Comparison of ENCODE assay signal across 8 cellular contexts in the genomic region with DNA sequence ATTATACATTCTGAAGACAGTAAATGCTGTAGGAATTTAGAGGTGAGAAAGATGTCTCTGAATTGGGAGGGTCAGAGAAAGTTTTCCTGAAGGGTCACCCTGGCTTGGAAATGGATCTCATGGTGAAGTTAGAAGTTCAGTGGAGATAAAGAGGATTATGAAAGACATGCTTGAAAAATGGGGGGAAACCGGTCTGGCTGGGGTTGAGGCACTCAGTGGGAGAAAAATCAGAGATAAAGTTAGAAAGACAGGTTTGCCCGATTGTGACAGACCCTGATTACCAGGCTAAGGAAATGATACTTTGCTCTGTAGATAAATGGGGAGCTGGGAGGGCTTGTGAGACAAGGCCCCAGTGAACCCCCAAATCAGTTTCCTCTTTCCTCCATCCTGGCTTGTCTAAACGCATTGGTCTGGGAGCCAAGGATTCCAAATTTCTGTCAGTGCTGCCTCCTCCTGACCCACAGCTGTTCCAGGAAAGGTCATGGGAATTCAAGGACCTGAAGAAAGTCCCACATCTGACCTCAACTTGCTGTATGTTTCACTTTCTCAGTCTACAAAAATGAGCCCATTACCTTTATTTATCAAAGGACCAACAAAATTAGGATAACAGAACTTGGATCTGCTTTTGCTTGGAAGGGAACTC. TPM values are rescaled to one million over a fixed set of nuclear protein-coding genes. Genes with fewer than 3 reads are reported as not detected.
DNase-seq lines count a peak whose midpoint lies in the region; TF ChIP-seq lines count a peak whose summit lies in the region.
"Had no signal": no experiment of that assay in that cellular context is flagged by ENCODE, and none has a peak within 500 bp of the region (broad histone marks: within the 10 kb centered on the region; RNA-seq: fewer than 3 reads in every experiment).

No MANE protein-coding gene starts in this region.

- no peaks in the 10 kb centered on the region for H4K20me1 ChIP-seq in Loucy (ENCODE audit: insufficient read depth, low read length, poor library complexity, severe bottlenecking)

- TF ChIP-seq CTCF in Loucy (conservative IDR thresholded peaks at IDR 0.05; ENCODE audit: low read length) (no peak), cardiac muscle cell (IDR thresholded peaks at IDR 0.05; ENCODE audit: low read depth, low read length) (no peak), ovary (IDR thresholded peaks at IDR 0.05) (no peak), progenitor cell of endocrine pancreas (IDR thresholded peaks at IDR 0.05; ENCODE audit: unreplicated experiment) (no peak)

- H3K27me3 ChIP-seq in Loucy (ENCODE audit: insufficient read depth, low read length, poor library complexity, severe bottlenecking) (no peaks in the 10 kb centered on the region), cardiac muscle cell (no peaks in the 10 kb centered on the region), ovary (no peaks in the 10 kb centered on the region)

- no peaks in the 10 kb centered on the region for H3K9me3 Mint-ChIP-seq in progenitor cell of endocrine pancreas (ENCODE audit: low read depth)
- H3K9me3 Mint-ChIP-seq: central memory CD8-positive, alpha-beta T cell; T-helper 1 cell treated with Interleukin-12 subunit alpha and Interleukin-12 subunit beta and Interleukin-4 antibody, amounts not matched to agents 30 μg/mL and 1 μg/mL, for 36 hours had no signal

- TF ChIP-seq POLR2A in ovary (IDR thresholded peaks at IDR 0.05) = no peak

- no peak overlapping the region for H3K27ac Mint-ChIP-seq in progenitor cell of endocrine pancreas
- H3K27ac Mint-ChIP-seq: T-helper 1 cell treated with Interleukin-12 subunit alpha and Interleukin-12 subunit beta and Interleukin-4 antibody, amounts not matched to agents 30 μg/mL and 1 μg/mL, for 36 hours had no signal

- DNase-seq in cardiac muscle cell (ENCODE audit: low read depth in 1 of 2, low spot score in 1 of 2) (no peak), ovary (no peak), DMS 273 treated with DMSO at 0.1 percent for 48 hours (lab: John Stamatoyannopoulos, UW) (no peak), progenitor cell of endocrine pancreas (ENCODE audit: low spot score, unreplicated experiment) (no peak), T-helper 1 cell (no peak)

- no peak overlapping the region for H2AFZ ChIP-seq in Loucy (ENCODE audit: low read length)

- H3K9ac ChIP-seq in Loucy (ENCODE audit: low read depth, low read length, poor library complexity, severe bottlenecking) = peak overlapping the region; percentile 8

- intact Hi-C loops in ovary (cut with DNase I) = loop anchor here in 2 of 4 donors (2.0 kb wide), 2 partner anchors 16 to 24 kb away; no protein-coding TSS in a partner anchor

- H3K36me3 ChIP-seq in Loucy (ENCODE audit: insufficient read depth, low read length) (no peaks in the 10 kb centered on the region), cardiac muscle cell (no peaks in the 10 kb centered on the region), ovary (no peaks in the 10 kb centered on the region)

- no peaks in the 10 kb centered on the region for H3F3A ChIP-seq in Loucy (ENCODE audit: low read depth)

- H3K27ac ChIP-seq in cardiac muscle cell (peak overlapping the region; percentile 80), ovary (peak overlapping the region; percentile 25 to 55)

- no peaks in the 10 kb centered on the region for H3K36me3 Mint-ChIP-seq in progenitor cell of endocrine pancreas (ENCODE audit: insufficient read depth)

- H3K27me3 Mint-ChIP-seq in progenitor cell of endocrine pancreas = peaks cover 14% of the 10 kb centered on the region

- WGBS in ovary, 3 donors = 8 to 11% (median 11%) methylated on average over 3 of the region's 3 CpGs

- H3K4me3 ChIP-seq in Loucy (ENCODE audit: low read length, poor library complexity, severe bottlenecking) (no peak overlapping the region), cardiac muscle cell (no peak overlapping the region), ovary (no peak overlapping the region)

- peaks cover 20% of the 10 kb centered on the region for H3K4me1 Mint-ChIP-seq in progenitor cell of endocrine pancreas (ENCODE audit: low read depth)
- H3K4me1 Mint-ChIP-seq: central memory CD8-positive, alpha-beta T cell had no signal

- H3K9me3 ChIP-seq in Loucy (ENCODE audit: insufficient read depth, low read depth, low read length) (no peaks in the 10 kb centered on the region), cardiac muscle cell (ENCODE audit: low read depth) (no peaks in the 10 kb centered on the region), ovary (no peaks in the 10 kb centered on the region)

- H3K4me2 ChIP-seq in Loucy (ENCODE audit: low read depth, low read length, poor library complexity, severe bottlenecking) = no peak overlapping the region

- H3K9me2 ChIP-seq in Loucy (replicated peaks; ENCODE audit: low read depth, low read length) = no peaks in the 10 kb centered on the region

- no peak for TF ChIP-seq EP300 in ovary (IDR thresholded peaks at IDR 0.05)

- H3K4me3 Mint-ChIP-seq in progenitor cell of endocrine pancreas (ENCODE audit: low read depth) = no peak overlapping the region
- H3K4me3 Mint-ChIP-seq: central memory CD8-positive, alpha-beta T cell; T-helper 1 cell treated with Interleukin-12 subunit alpha and Interleukin-12 subunit beta and Interleukin-4 antibody, amounts not matched to agents 30 μg/mL and 1 μg/mL, for 36 hours had no signal

- H3K4me1 ChIP-seq in Loucy (ENCODE audit: insufficient read depth, low read length, poor library complexity, severe bottlenecking) (peaks cover 13% of the 10 kb centered on the region), cardiac muscle cell (ENCODE audit: low read depth) (peaks cover 20% of the 10 kb centered on the region), ovary (ENCODE audit: insufficient read depth) (peaks cover 20% of the 10 kb centered on the region)

- no peaks in the 10 kb centered on the region for H3K79me2 ChIP-seq in Loucy (ENCODE audit: insufficient read depth, low read length)

RNA-seq across cellular contexts. Expression of gene RNASE7, which starts 3.6 kb away (rescaled TPM):
- total RNA-seq in cardiac muscle cell (not detected in 2 replicates), ovary (not detected), progenitor cell of endocrine pancreas (not detected in 2 replicates)
- polyA plus RNA-seq in cardiac muscle cell (not detected in 2 replicates), ovary (not detected)

RNA-seq across cellular contexts. Expression of gene RNASE13, which starts 3.9 kb away (rescaled TPM):
- total RNA-seq in cardiac muscle cell = not detected in 2 replicates
- 0.84 TPM in 1 of 2 replicates, not detected in the other for polyA plus RNA-seq in cardiac muscle cell
- not detected for total RNA-seq in ovary
- polyA plus RNA-seq in ovary = not detected
- not detected in 2 replicates for total RNA-seq in progenitor cell of endocrine pancreas

RNA-seq across cellular contexts. Expression of gene TPPP2, which starts 8.5 kb away (rescaled TPM):
- total RNA-seq in cardiac muscle cell (0.92 TPM in 1 of 2 replicates, not detected in the other), ovary (1 to 10 TPM in 5 of 7 donors, under 1 TPM in 1, not detected in 1; 0.72 to 2.5 (median 1.4) TPM), progenitor cell of endocrine pancreas (0.84 TPM in 1 of 2 replicates, not detected in the other)
- polyA plus RNA-seq in cardiac muscle cell (0.39 and 1.9 TPM in 2 replicates), ovary (1 to 10 TPM in 1 of 2 donors, under 1 TPM in 1; 0.62 to 1.1 TPM)

RNA-seq across cellular contexts. Expression of gene NDRG2, which starts 13.7 kb away (rescaled TPM):
- total RNA-seq in cardiac muscle cell = 218 and 234 TPM in 2 replicates
- 386 and 423 TPM in 2 replicates for polyA plus RNA-seq in cardiac muscle cell
- total RNA-seq in ovary = 100 to 1,000 TPM; 355 to 703 (median 417) TPM
- 100 to 1,000 TPM; 579 to 585 TPM for polyA plus RNA-seq in ovary
- total RNA-seq in progenitor cell of endocrine pancreas = 58.6 and 61.5 TPM in 2 replicates

RNA-seq across cellular contexts. Expression of gene RNASE8, which starts 19.1 kb away (rescaled TPM):
- total RNA-seq in cardiac muscle cell (not detected in 2 replicates), ovary (not detected), progenitor cell of endocrine pancreas (not detected in 2 replicates)
- polyA plus RNA-seq in cardiac muscle cell (not detected in 2 replicates), ovary (not detected)
